ENCODE assay signal across 14 cellular contexts in the genomic region with DNA sequence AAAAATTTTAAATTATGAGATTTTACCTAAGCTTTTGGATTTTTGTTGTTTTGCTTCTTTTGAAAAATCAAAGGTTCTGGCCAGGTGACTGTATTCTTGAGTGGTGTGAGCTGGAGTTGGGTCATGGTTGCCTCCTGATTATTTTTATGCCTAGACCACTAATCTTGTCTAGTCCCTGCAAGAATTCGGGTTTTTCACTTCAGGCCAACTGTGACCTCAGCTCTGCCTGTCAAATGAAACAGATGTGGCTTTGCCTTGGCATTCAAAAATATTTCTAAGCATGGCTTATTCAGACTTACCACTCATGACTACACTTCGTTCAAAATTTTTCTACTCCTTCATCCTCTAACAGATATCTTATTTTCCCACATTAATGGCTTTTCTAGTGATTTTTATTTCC. TPM values are rescaled to one million over a fixed set of nuclear protein-coding genes. Genes with fewer than 3 reads are reported as not detected.
DNase-seq lines count a peak whose midpoint lies in the region; ATAC-seq and TF ChIP-seq lines count a peak whose summit lies in the region.
"Had no signal": no experiment of that assay in that cellular context is flagged by ENCODE, and none has a peak within 500 bp of the region (broad histone marks: within the 10 kb centered on the region; RNA-seq: fewer than 3 reads in every experiment).

No MANE protein-coding gene starts in this region.

- H3K27me3 ChIP-seq in adipocyte (replicated peaks; ENCODE audit: control insufficient read depth, insufficient read depth, low read length), result no peaks in the 10 kb centered on the region
- H3K27me3 ChIP-seq in thoracic aorta (replicated peaks; ENCODE audit: insufficient read depth), result no peaks in the 10 kb centered on the region

- peaks cover 4% of the 10 kb centered on the region; the same call in 1 of the 2 replicates for H3K9me3 Mint-ChIP-seq in HFFc6
- H3K9me3 Mint-ChIP-seq in activated CD4-positive, alpha-beta memory T cell treated with anti-CD3 and anti-CD28 coated beads for 36 hours, result no peaks in the 10 kb centered on the region

- H3K27ac ChIP-seq in thoracic aorta, result peak overlapping the region; percentile 58 to 67

- H3K36me3 ChIP-seq in adipocyte (ENCODE audit: control insufficient read depth, insufficient read depth, low read length, severe bottlenecking), result no peaks in the 10 kb centered on the region
- no peaks in the 10 kb centered on the region for H3K36me3 ChIP-seq in thoracic aorta

- H3K4me1 ChIP-seq in adipocyte (ENCODE audit: control insufficient read depth, insufficient read depth, low read length) (peaks cover 22% of the 10 kb centered on the region), thoracic aorta (ENCODE audit: control insufficient read depth in 1 of 2, low read depth in 2 of 2) (peaks cover 12 to 23% of the 10 kb centered on the region in 2 donors)

- intact Hi-C loops in activated CD4-positive, alpha-beta memory T cell treated with anti-CD3 and anti-CD28 coated beads for 36 hours (cut with micrococcal nuclease), result no loop called here

- H3K27ac Mint-ChIP-seq in HFFc6, result peak overlapping the region; percentile 78
- no peak overlapping the region for H3K27ac Mint-ChIP-seq in activated CD4-positive, alpha-beta memory T cell treated with anti-CD3 and anti-CD28 coated beads for 36 hours

- no peak for DNase-seq in HFFc6
- peak; percentile 43 for DNase-seq in adipocyte (ENCODE audit: low read depth)
- DNase-seq in iris pigment epithelial cell (ENCODE audit: low read depth), result peak; percentile 42
- DNase-seq in thoracic aorta (ENCODE audit: low spot score), result no peak
- DNase-seq in activated CD4-positive, alpha-beta memory T cell treated with anti-CD3 and anti-CD28 coated beads for 36 hours, result no peak
- DNase-seq in SIG-M5 (lab: John Stamatoyannopoulos, UW), result no peak
- DNase-seq in stimulated activated CD4-positive, alpha-beta T cell treated with anti-CD3 and anti-CD28 coated beads, Interleukin-1b, Interleukin-23, amount 100 ng/mL, for 48 hours, result no peak
- no peak for DNase-seq in Kasumi-1 (lab: John Stamatoyannopoulos, UW)
- DNase-seq: amygdala; CD4-positive, alpha-beta memory T cell; NCI-H187 treated with DMSO at 0.1 percent for 48 hours; NK-92 treated with Interleukin-12 subunit alpha and Interleukin-12 subunit beta, amount 100 ng/mL, for 24 hours; stimulated activated CD4-positive, alpha-beta T cell treated with anti-CD3 and anti-CD28 coated beads, Interleukin-12 subunit alpha, Interleukin-12 subunit beta, amount 100 ng/mL, for 4 hours; stimulated activated CD8-positive, alpha-beta memory T cell treated with anti-CD3 and anti-CD28 coated beads, Interleukin-4, amount 100 ng/mL, for 48 hours had no signal

- no peaks in the 10 kb centered on the region for H3K36me3 Mint-ChIP-seq in HFFc6 (ENCODE audit: low read depth)
- H3K36me3 Mint-ChIP-seq in activated CD4-positive, alpha-beta memory T cell treated with anti-CD3 and anti-CD28 coated beads for 36 hours, result no peaks in the 10 kb centered on the region
- H3K36me3 Mint-ChIP-seq: CD4-positive, alpha-beta memory T cell had no signal

- CTCF ChIA-PET in activated CD4-positive, alpha-beta memory T cell treated with anti-CD3 and anti-CD28 coated beads for 36 hours (lab: Charles Lee), result no interaction called here

- peaks cover 26% of the 10 kb centered on the region for H3K4me1 Mint-ChIP-seq in HFFc6 (ENCODE audit: low read depth)
- H3K4me1 Mint-ChIP-seq in activated CD4-positive, alpha-beta memory T cell treated with anti-CD3 and anti-CD28 coated beads for 36 hours (ENCODE audit: low read depth), result no peaks in the 10 kb centered on the region
- H3K4me1 Mint-ChIP-seq: CD4-positive, alpha-beta memory T cell had no signal

- H3K9me3 ChIP-seq in adipocyte (ENCODE audit: control insufficient read depth, low read length) (no peaks in the 10 kb centered on the region), thoracic aorta (no peaks in the 10 kb centered on the region)

- H3K4me3 Mint-ChIP-seq in HFFc6, result peak overlapping the region; percentile 55
- H3K4me3 Mint-ChIP-seq in activated CD4-positive, alpha-beta memory T cell treated with anti-CD3 and anti-CD28 coated beads for 36 hours, result no peak overlapping the region
- H3K4me3 Mint-ChIP-seq: CD4-positive, alpha-beta memory T cell had no signal

- POLR2A ChIA-PET in activated CD4-positive, alpha-beta memory T cell treated with anti-CD3 and anti-CD28 coated beads for 36 hours (lab: Charles Lee), result no interaction called here

- ATAC-seq in thoracic aorta (ENCODE audit: insufficient number of reproducible peaks, low FRiP score, low read depth), result no peak

- H3K9ac ChIP-seq in adipocyte (ENCODE audit: low read length), result peak overlapping the region; percentile 66

- H3K4me3 ChIP-seq in adipocyte (ENCODE audit: low read length) (peak overlapping the region; percentile 64), thoracic aorta (no peak overlapping the region)

- no peak for TF ChIP-seq CTCF in HFFc6 (IDR thresholded peaks at IDR 0.05)
- TF ChIP-seq CTCF in thoracic aorta (IDR thresholded peaks at IDR 0.05), result no peak

- no peaks in the 10 kb centered on the region for H3K27me3 Mint-ChIP-seq in HFFc6 (ENCODE audit: insufficient read depth)
- no peaks in the 10 kb centered on the region for H3K27me3 Mint-ChIP-seq in activated CD4-positive, alpha-beta memory T cell treated with anti-CD3 and anti-CD28 coated beads for 36 hours
- H3K27me3 Mint-ChIP-seq: CD4-positive, alpha-beta memory T cell had no signal

RNA-seq across cellular contexts. Expression of a gene that starts 25.4 kb away (rescaled TPM):
- total RNA-seq in HFFc6 (2021; fragmentation: NEBNext Ultra II Directional; extraction: Animal tissue kit (Norgen Biotek cat#: 25700)), result 100 to 1,000 TPM; 163 to 208 (median 184) TPM
- total RNA-seq in thoracic aorta, result 100 to 1,000 TPM in 1 of 2 donors, 10 to 100 TPM in 1; 86.5 to 190 TPM
- total RNA-seq in activated CD4-positive, alpha-beta memory T cell treated with anti-CD3 and anti-CD28 coated beads for 36 hours, result 100 to 1,000 TPM; 204 to 209 TPM

Comparison
In these comparisons a context has a peak if more than half of its experiments do, and no peak if none do; other contexts are left out.
1. DNase-seq: peak in adipocyte (single experiment) and iris pigment epithelial cell (single experiment); none in HFFc6 (single experiment), thoracic aorta (single experiment), activated CD4-positive, alpha-beta memory T cell treated with anti-CD3 and anti-CD28 coated beads for 36 hours (single experiment), SIG-M5 (single experiment), stimulated activated CD4-positive, alpha-beta T cell treated with anti-CD3 and anti-CD28 coated beads, Interleukin-1b, Interleukin-23, amount 100 ng/mL, for 48 hours (single experiment) and Kasumi-1 (0 of 2).